ENCODE assay signal across 8 cellular contexts in the genomic region with DNA sequence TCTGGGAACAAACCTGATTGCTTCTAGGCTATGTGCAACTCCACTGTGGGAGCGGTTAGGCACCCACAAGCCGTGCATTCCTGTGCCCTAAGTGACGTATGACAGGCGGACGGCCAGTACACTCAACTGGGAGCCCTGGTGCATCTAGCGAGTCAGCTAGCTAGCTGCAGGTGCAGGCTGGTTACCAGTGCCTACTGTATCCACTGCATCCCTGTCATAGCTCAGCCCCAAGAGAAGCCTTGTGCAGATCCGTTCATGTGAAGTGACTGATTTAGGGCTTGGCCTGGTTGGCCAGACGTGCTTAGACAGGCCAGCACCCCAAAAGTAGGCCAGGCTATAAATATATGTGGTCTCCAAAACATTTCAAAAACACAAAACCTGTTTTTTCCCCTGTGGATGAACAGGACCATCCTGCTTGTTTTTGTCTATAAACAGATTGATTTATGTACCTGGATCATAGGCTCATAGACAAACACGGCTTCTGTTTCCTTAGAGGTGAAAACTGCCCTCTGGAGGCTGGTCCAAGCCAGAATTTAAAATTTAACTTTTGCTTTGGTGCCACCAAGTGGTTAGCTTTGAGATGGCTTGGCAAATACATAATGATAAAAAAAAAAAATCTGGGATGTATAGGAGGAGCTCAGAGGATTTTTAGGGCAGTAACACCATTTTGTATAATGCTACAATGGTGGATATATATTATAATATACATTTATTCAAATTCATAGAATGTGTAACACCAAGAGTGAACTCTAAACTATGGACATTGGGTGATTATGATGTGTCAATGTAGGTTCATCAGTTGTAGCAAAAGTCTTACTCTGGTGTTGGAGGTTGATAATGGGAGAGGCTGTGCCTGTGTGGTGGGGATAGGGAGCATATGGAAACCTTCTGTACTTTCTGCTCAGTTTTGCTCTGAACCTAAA.
DNase-seq lines count a peak whose midpoint lies in the region; ATAC-seq and TF ChIP-seq lines count a peak whose summit lies in the region.

No MANE protein-coding gene starts in this region.

- TF ChIP-seq POLR2A in HCT116 (IDR thresholded peaks at IDR 0.05; ENCODE audit: borderline replicate concordance, extremely low read depth, insufficient read depth, insufficient read length): no peak

- H3K27ac ChIP-seq in HCT116 (ENCODE audit: low read depth, low read length) (no peak overlapping the region), RWPE2 (ENCODE audit: poor library complexity, severe bottlenecking) (peak overlapping the region; percentile 21)

- H3K9me2 ChIP-seq in HCT116 (ENCODE audit: insufficient read depth): no peaks in the 10 kb centered on the region

- TF ChIP-seq CTCF in GM12873 (IDR thresholded peaks at IDR 0.05; ENCODE audit: insufficient read depth, low read depth, low read length, missing control alignments): peak; percentile 62
- peak; percentile 74 to 100 (median 92) for TF ChIP-seq CTCF in HCT116 (IDR thresholded peaks at IDR 0.05 in 2 of 3, conservative IDR thresholded peaks at IDR 0.05 in 1 of 3; ENCODE audit: borderline replicate concordance in 1 of 3, insufficient read depth in 1 of 3, low read depth in 2 of 3, low read length in 2 of 3)
- peak; percentile 96 for TF ChIP-seq CTCF in RWPE2 (IDR thresholded peaks at IDR 0.05; ENCODE audit: poor library complexity, severe bottlenecking)

- H3K27me3 Mint-ChIP-seq in activated naive CD8-positive, alpha-beta T cell treated with anti-CD3 and anti-CD28 coated beads for 36 hours: no peaks in the 10 kb centered on the region

- H3K36me3 Mint-ChIP-seq in activated naive CD8-positive, alpha-beta T cell treated with anti-CD3 and anti-CD28 coated beads for 36 hours: no peaks in the 10 kb centered on the region

- no peaks in the 10 kb centered on the region for H3K36me3 ChIP-seq in HCT116 (ENCODE audit: control insufficient read depth in 1 of 2, insufficient read depth in 2 of 2, low read length in 2 of 2)
- H3K36me3 ChIP-seq in RWPE2 (ENCODE audit: low read depth): no peaks in the 10 kb centered on the region

- H3K4me3 ChIP-seq in HCT116 (replicated peaks in 1 of 2; ENCODE audit: low read depth in 1 of 2, low read length in 2 of 2) (no peak overlapping the region), RWPE2 (ENCODE audit: severe bottlenecking) (no peak overlapping the region)

- peaks cover 15% of the 10 kb centered on the region for H3K4me1 Mint-ChIP-seq in activated naive CD8-positive, alpha-beta T cell treated with anti-CD3 and anti-CD28 coated beads for 36 hours

- intact Hi-C loops in HCT116 (cut with micrococcal nuclease): loop anchor here (1.0 to 10.0 kb wide), 7 partner anchors 135 to 966 kb away; a partner anchor contains a TSS
- intact Hi-C loops in head of caudate nucleus (cut with DNase I): loop anchor here (10.0 kb wide), 1 partner anchor 139 kb away; a partner anchor contains a TSS

- no peak overlapping the region for H3K27ac Mint-ChIP-seq in activated naive CD8-positive, alpha-beta T cell treated with anti-CD3 and anti-CD28 coated beads for 36 hours

- POLR2A ChIA-PET in HCT116 (lab: Charles Lee): interaction anchor here (3.7 kb wide), 1 partner anchor 110 kb away, joined by 44 read pairs; a partner anchor contains a TSS

- TF ChIP-seq RAD21 in HCT116 (IDR thresholded peaks at IDR 0.05; ENCODE audit: low read depth): peak; percentile 99

- peak overlapping the region; percentile 23 for H3K4me2 ChIP-seq in HCT116 (ENCODE audit: low read length)

- CTCF ChIA-PET in HCT116 (lab: Charles Lee): interaction anchor here (0.6 to 2.7 kb wide), 24 partner anchors 13 to 973 kb away, joined by 3 to 29 read pairs (median 4); a partner anchor contains a TSS

- no peaks in the 10 kb centered on the region for H4K20me1 ChIP-seq in HCT116 (ENCODE audit: insufficient read depth)

- H3K79me2 ChIP-seq in HCT116 (ENCODE audit: insufficient read depth, low read length): no peaks in the 10 kb centered on the region

- H3K9me3 Mint-ChIP-seq in activated naive CD8-positive, alpha-beta T cell treated with anti-CD3 and anti-CD28 coated beads for 36 hours: no peaks in the 10 kb centered on the region

- DNase-seq in HCT116 (ENCODE audit: low read depth, low spot score): peak; percentile 73
- DNase-seq in M059J (ENCODE audit: low read depth): peak; percentile 78
- DNase-seq in RWPE2 (ENCODE audit: low spot score): no peak
- peak; percentile 47 for DNase-seq in activated naive CD8-positive, alpha-beta T cell treated with anti-CD3 and anti-CD28 coated beads for 36 hours
- peak in 38 of 42 donors; percentile 29 to 86 (median 59) for DNase-seq in head of caudate nucleus
- peak; percentile 79 for DNase-seq in retina
- DNase-seq in NK-92 treated with Interleukin-12 subunit alpha and Interleukin-12 subunit beta, amount 100 ng/mL, for 24 hours (lab: John Stamatoyannopoulos, UW): no peak

- RAD21 ChIA-PET in HCT116 (lab: Charles Lee; ENCODE audit: low non-redundant PET in 1 of 2, low total read pairs in 2 of 2, uncharacterized antibody in 2 of 2, unreplicated experiment in 2 of 2): interaction anchor here (0.6 to 1.4 kb wide), 7 partner anchors 110 to 321 kb away, joined by 3 to 5 read pairs (median 3); a partner anchor contains a TSS

- H3K4me1 ChIP-seq in HCT116 (ENCODE audit: control insufficient read depth in 1 of 2, insufficient read depth in 2 of 2, low read length in 2 of 2) (peaks cover 0 to 16% of the 10 kb centered on the region in 2 experiments; a peak in 2 of 4 replicates), RWPE2 (ENCODE audit: insufficient read depth, poor library complexity, severe bottlenecking) (peaks cover 6% of the 10 kb centered on the region)

- peak overlapping the region; percentile 3; the same call in 1 of the 2 replicates for H3K9ac ChIP-seq in HCT116 (ENCODE audit: low read length)

- no peaks in the 10 kb centered on the region for H3K27me3 ChIP-seq in HCT116 (ENCODE audit: insufficient read depth, low read length)
- no peaks in the 10 kb centered on the region for H3K27me3 ChIP-seq in RWPE2 (ENCODE audit: insufficient read depth, poor library complexity, severe bottlenecking)

- no TSS peak for BruUV-seq in HCT116 (replicated peaks; lab: Mats Ljungman, UMichigan)

- peak; percentile 86 for ATAC-seq in HCT116
- ATAC-seq in RWPE2 (ENCODE audit: low read depth): peak; percentile 84

- peak overlapping the region; percentile 98 for H2AFZ ChIP-seq in HCT116 (ENCODE audit: low read depth, low read length, poor library complexity, severe bottlenecking)

- H3K4me3 Mint-ChIP-seq in activated naive CD8-positive, alpha-beta T cell treated with anti-CD3 and anti-CD28 coated beads for 36 hours: no peak overlapping the region

- H3K9me3 ChIP-seq in HCT116 (ENCODE audit: control insufficient read depth in 1 of 2, insufficient read depth in 1 of 2, low read depth in 1 of 2, low read length in 2 of 2): no peaks in the 10 kb centered on the region
- no peaks in the 10 kb centered on the region for H3K9me3 ChIP-seq in RWPE2 (ENCODE audit: severe bottlenecking)

TF ChIP-seq in HCT116, 20 proteins besides CTCF, POLR2A, EP300 and RAD21:
- no peak for TF ChIP-seq POLR2AphosphoS5 (IDR thresholded peaks at IDR 0.05; ENCODE audit: low read depth, low read length)
- TF ChIP-seq, protein P1, sequence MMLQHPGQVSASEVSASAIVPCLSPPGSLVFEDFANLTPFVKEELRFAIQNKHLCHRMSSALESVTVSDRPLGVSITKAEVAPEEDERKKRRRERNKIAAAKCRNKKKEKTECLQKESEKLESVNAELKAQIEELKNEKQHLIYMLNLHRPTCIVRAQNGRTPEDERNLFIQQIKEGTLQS (IDR thresholded peaks at IDR 0.05): no peak
- no peak for TF ChIP-seq TCF7L2 (IDR thresholded peaks at IDR 0.05; ENCODE audit: borderline replicate concordance, extremely low read depth, insufficient read depth, insufficient read length)
- TF ChIP-seq, protein P2, sequence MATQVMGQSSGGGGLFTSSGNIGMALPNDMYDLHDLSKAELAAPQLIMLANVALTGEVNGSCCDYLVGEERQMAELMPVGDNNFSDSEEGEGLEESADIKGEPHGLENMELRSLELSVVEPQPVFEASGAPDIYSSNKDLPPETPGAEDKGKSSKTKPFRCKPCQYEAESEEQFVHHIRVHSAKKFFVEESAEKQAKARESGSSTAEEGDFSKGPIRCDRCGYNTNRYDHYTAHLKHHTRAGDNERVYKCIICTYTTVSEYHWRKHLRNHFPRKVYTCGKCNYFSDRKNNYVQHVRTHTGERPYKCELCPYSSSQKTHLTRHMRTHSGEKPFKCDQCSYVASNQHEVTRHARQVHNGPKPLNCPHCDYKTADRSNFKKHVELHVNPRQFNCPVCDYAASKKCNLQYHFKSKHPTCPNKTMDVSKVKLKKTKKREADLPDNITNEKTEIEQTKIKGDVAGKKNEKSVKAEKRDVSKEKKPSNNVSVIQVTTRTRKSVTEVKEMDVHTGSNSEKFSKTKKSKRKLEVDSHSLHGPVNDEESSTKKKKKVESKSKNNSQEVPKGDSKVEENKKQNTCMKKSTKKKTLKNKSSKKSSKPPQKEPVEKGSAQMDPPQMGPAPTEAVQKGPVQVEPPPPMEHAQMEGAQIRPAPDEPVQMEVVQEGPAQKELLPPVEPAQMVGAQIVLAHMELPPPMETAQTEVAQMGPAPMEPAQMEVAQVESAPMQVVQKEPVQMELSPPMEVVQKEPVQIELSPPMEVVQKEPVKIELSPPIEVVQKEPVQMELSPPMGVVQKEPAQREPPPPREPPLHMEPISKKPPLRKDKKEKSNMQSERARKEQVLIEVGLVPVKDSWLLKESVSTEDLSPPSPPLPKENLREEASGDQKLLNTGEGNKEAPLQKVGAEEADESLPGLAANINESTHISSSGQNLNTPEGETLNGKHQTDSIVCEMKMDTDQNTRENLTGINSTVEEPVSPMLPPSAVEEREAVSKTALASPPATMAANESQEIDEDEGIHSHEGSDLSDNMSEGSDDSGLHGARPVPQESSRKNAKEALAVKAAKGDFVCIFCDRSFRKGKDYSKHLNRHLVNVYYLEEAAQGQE (IDR thresholded peaks at IDR 0.05; ENCODE audit: low read depth): no peak
- TF ChIP-seq FOSL1 (IDR thresholded peaks at IDR 0.05; ENCODE audit: low read depth): no peak
- TF ChIP-seq ZFX (IDR thresholded peaks at IDR 0.05): no peak
- TF ChIP-seq YY1 (IDR thresholded peaks at IDR 0.05; ENCODE audit: extremely low read depth, insufficient replicate concordance, low read depth, low read length): no peak
- peak; percentile 21; the same call in 1 of the 2 replicates for TF ChIP-seq SRF (IDR thresholded peaks at IDR 0.05; ENCODE audit: low read depth)
- peak; percentile 37; the same call in 1 of the 2 replicates for TF ChIP-seq CBX3 (IDR thresholded peaks at IDR 0.05; ENCODE audit: low read depth)
- TF ChIP-seq, protein P3, sequence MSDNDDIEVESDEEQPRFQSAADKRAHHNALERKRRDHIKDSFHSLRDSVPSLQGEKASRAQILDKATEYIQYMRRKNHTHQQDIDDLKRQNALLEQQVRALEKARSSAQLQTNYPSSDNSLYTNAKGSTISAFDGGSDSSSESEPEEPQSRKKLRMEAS (IDR thresholded peaks at IDR 0.05): no peak
- TF ChIP-seq SIN3A (IDR thresholded peaks at IDR 0.05; ENCODE audit: low read depth): no peak
- TF ChIP-seq EZH2phosphoT487 (IDR thresholded peaks at IDR 0.05; ENCODE audit: borderline replicate concordance): no peak
- no peak for TF ChIP-seq EZH2 (IDR thresholded peaks at IDR 0.05)

Comparison
In these comparisons a context has a peak if more than half of its experiments do, and no peak if none do; other contexts are left out.
1. DNase-seq: peak in HCT116 (single experiment), M059J (single experiment), activated naive CD8-positive, alpha-beta T cell treated with anti-CD3 and anti-CD28 coated beads for 36 hours (single experiment), head of caudate nucleus (38 of 42) and retina (single experiment); none in RWPE2 (single experiment) and NK-92 treated with Interleukin-12 subunit alpha and Interleukin-12 subunit beta, amount 100 ng/mL, for 24 hours (single experiment).
2. Peak in every context shown above with its lines, with median percentiles within 50 percentile points of each other: CTCF ChIP-seq.